Comparison of ENCODE assay signal across 15 cellular contexts in genomic region chr16:65989861-65990260, GRCh38.
A peak's percentile ranks its signal among the peaks of the same experiment; 100 is the strongest.
DNase-seq lines count a peak whose midpoint lies in the region; ATAC-seq and TF ChIP-seq lines count a peak whose summit lies in the region.
"Had no signal": no experiment of that assay in that cellular context is flagged by ENCODE, and none has a peak within 500 bp of the region (broad histone marks: within the 10 kb centered on the region; RNA-seq: fewer than 3 reads in every experiment).

No MANE protein-coding gene starts in this region.

- no peaks in the 10 kb centered on the region for H3K4me1 ChIP-seq in ACC112 (ENCODE audit: control insufficient read depth, insufficient read depth, low read length, unreplicated experiment)

- no peak for ATAC-seq in GM21825 (IDR thresholded peaks at IDR 0.05; ENCODE audit: unreplicated experiment)

- no peaks in the 10 kb centered on the region for H3K36me3 ChIP-seq in ACC112 (ENCODE audit: insufficient read depth, low read length)

- H3K4me1 Mint-ChIP-seq in chondrocyte (ENCODE audit: low read depth) (peaks cover 37% of the 10 kb centered on the region), nephron progenitor cell (peaks cover 38% of the 10 kb centered on the region)
- H3K4me1 Mint-ChIP-seq: B cell, H9 had no signal

- H3K79me2 ChIP-seq in ACC112 (ENCODE audit: control insufficient read depth, insufficient read depth, low read length, unreplicated experiment): no peaks in the 10 kb centered on the region

- no peaks in the 10 kb centered on the region for H3K27me3 Mint-ChIP-seq in chondrocyte (ENCODE audit: low read depth)
- H3K27me3 Mint-ChIP-seq in nephron progenitor cell (ENCODE audit: low read depth, poor library complexity): peaks cover 3% of the 10 kb centered on the region
- H3K27me3 Mint-ChIP-seq: B cell had no signal

- no peak overlapping the region for H3K4me3 ChIP-seq in ACC112 (ENCODE audit: low read depth, low read length)

- H3K27me3 ChIP-seq in ACC112 (ENCODE audit: insufficient read depth, low read length): peaks cover 24% of the 10 kb centered on the region

- H3K27ac Mint-ChIP-seq in chondrocyte (ENCODE audit: unreplicated experiment): peak overlapping the region; percentile 65
- H3K27ac Mint-ChIP-seq in nephron progenitor cell: peak overlapping the region; percentile 78
- H3K27ac Mint-ChIP-seq: B cell; CD4-positive, alpha-beta T cell had no signal

- DNase-seq in chondrocyte (ENCODE audit: low spot score): no peak
- DNase-seq in iris pigment epithelial cell (ENCODE audit: low read depth): peak; percentile 37
- DNase-seq in nephron progenitor cell: no peak
- DNase-seq in germinal center (ENCODE audit: low spot score): no peak
- DNase-seq in kidney glomerular epithelial cell (lab: John Stamatoyannopoulos, UW): no peak
- DNase-seq in cerebellar cortex (ENCODE audit: low spot score): no peak
- DNase-seq: C1 segment of cervical spinal cord; Calu3; CD4-positive, alpha-beta T cell; DMS 273 treated with DMSO at 0.1 percent for 48 hours; GOT3; H9 had no signal

- H3K9me3 Mint-ChIP-seq in chondrocyte (ENCODE audit: low read depth) (peaks cover 4% of the 10 kb centered on the region), nephron progenitor cell (peaks cover 24% of the 10 kb centered on the region)
- H3K9me3 Mint-ChIP-seq: CD4-positive, alpha-beta T cell had no signal

- no peak overlapping the region for H3K27ac ChIP-seq in ACC112 (ENCODE audit: low read depth, low read length)

- TF ChIP-seq CTCF in chondrocyte (IDR thresholded peaks at IDR 0.05) (no peak), nephron progenitor cell (IDR thresholded peaks at IDR 0.05) (no peak)

- no peaks in the 10 kb centered on the region for H3K36me3 Mint-ChIP-seq in chondrocyte (ENCODE audit: low read depth)
- peaks cover 4% of the 10 kb centered on the region for H3K36me3 Mint-ChIP-seq in nephron progenitor cell (ENCODE audit: low read depth)

- peak overlapping the region; percentile 6 for H2AFZ ChIP-seq in ACC112 (ENCODE audit: low read length, unreplicated experiment)

- H3K4me3 Mint-ChIP-seq in chondrocyte (ENCODE audit: unreplicated experiment): peak overlapping the region; percentile 26
- H3K4me3 Mint-ChIP-seq in nephron progenitor cell: no peak overlapping the region
- H3K4me3 Mint-ChIP-seq: B cell; CD4-positive, alpha-beta T cell; H9 had no signal
